ENCODE assay signal across 33 cellular contexts in the genomic region with DNA sequence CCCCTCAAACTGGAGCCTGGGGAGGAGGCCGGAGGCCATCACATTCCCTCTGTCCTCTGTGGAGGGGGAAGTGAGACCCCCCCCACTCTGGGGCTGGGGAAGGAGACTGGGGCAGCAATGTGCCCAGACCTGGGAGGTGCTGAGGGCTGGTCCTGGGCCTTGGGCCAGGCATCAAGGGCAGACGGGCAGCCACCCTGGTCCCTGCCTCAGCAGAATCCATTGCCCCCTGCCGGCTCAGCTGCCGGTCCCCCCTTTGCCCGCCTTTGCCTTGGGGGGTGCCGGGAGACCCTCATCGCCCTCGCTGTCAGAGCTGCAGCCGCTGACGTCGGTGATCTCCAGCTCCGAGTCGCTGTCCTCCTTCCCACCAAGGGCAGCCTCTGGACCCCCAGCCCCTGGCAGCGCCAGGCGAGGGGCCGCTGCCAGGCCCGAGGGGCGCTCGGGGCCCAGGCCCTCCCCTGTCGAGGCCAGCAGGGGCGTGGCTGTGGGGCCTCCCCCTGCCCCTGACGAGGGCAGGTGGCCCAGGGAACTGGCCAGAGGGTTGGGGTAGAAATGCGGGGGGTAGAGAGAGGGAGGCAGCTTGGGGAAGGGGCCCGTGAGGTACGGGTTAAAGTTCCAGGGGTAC. TPM values are rescaled to one million over a fixed set of nuclear protein-coding genes. Genes with fewer than 3 reads are reported as not detected.
"Had no signal": no experiment of that assay in that cellular context is flagged by ENCODE, and none has a peak within 500 bp of the region (broad histone marks: within the 10 kb centered on the region; RNA-seq: fewer than 3 reads in every experiment).

No MANE protein-coding gene starts in this region.

- FAIRE-seq: endothelial cell of umbilical vein, islet of Langerhans had no signal

- H3K36me3 ChIP-seq: ovary, uterus had no signal

- ATAC-seq: heart right ventricle; left cardiac atrium; left lung; naive thymus-derived CD8-positive, alpha-beta T cell; psoas muscle; stimulated activated naive CD8-positive, alpha-beta T cell treated with anti-CD3 and anti-CD28 coated beads, Interleukin-15, amount 100 ng/mL, for 72 hours; upper lobe of right lung had no signal

- H3K27ac ChIP-seq: colonic mucosa, esophagus squamous epithelium, heart right ventricle, left lung, ovary, psoas muscle, skin epidermis, spleen, suprapubic skin, transverse colon, upper lobe of right lung, uterus had no signal

- DNase-seq: colonic mucosa; effector memory CD4-positive, alpha-beta T cell; esophagus squamous epithelium; foreskin melanocyte; glutamatergic neuron; heart right ventricle; hippocampal formation; left cardiac atrium; mesendoderm; midbrain; nephron progenitor cell; occipital lobe; ovary; psoas muscle; spleen; stimulated activated CD4-positive, alpha-beta T cell treated with anti-CD3 and anti-CD28 coated beads, Interleukin-4, amount 100 ng/mL, for 4 hours; stimulated activated naive CD4-positive, alpha-beta T cell; stimulated activated naive CD8-positive, alpha-beta T cell treated with anti-CD3 and anti-CD28 coated beads, Interleukin-15, amount 100 ng/mL, for 72 hours; transverse colon; upper lobe of right lung; uterus had no signal

- H3K4me1 ChIP-seq: colonic mucosa, heart right ventricle, left lung, psoas muscle, upper lobe of right lung, uterus had no signal

- H3K9me3 Mint-ChIP-seq: dendritic cell treated with granulocyte-macrophage colony-stimulating factor and Interleukin-4, amounts not matched to agents 40 ng/mL and 50 ng/mL, for 4 days; naive thymus-derived CD8-positive, alpha-beta T cell; nephron progenitor cell; stimulated activated naive CD8-positive, alpha-beta T cell treated with anti-CD3 and anti-CD28 coated beads, Interleukin-15, amount 100 ng/mL, for 72 hours had no signal

- H3K4me3 ChIP-seq: colonic mucosa, esophagus squamous epithelium, heart right ventricle, left lung, ovary, psoas muscle, skin epidermis, spleen, suprapubic skin, transverse colon, upper lobe of right lung, uterus had no signal

- H3K4me3 Mint-ChIP-seq: dendritic cell treated with granulocyte-macrophage colony-stimulating factor and Interleukin-4, amounts not matched to agents 40 ng/mL and 50 ng/mL, for 4 days; nephron progenitor cell; stimulated activated naive CD8-positive, alpha-beta T cell treated with anti-CD3 and anti-CD28 coated beads, Interleukin-15, amount 100 ng/mL, for 72 hours had no signal

- H3K27me3 Mint-ChIP-seq: naive thymus-derived CD8-positive, alpha-beta T cell; stimulated activated naive CD8-positive, alpha-beta T cell treated with anti-CD3 and anti-CD28 coated beads, Interleukin-15, amount 100 ng/mL, for 72 hours had no signal

- H3K27ac Mint-ChIP-seq: dendritic cell treated with granulocyte-macrophage colony-stimulating factor and Interleukin-4, amounts not matched to agents 40 ng/mL and 50 ng/mL, for 4 days had no signal

- H3K9me3 ChIP-seq: colonic mucosa, esophagus squamous epithelium, heart right ventricle, left lung, ovary, psoas muscle, spleen, suprapubic skin, transverse colon, upper lobe of right lung, uterus had no signal

- H3K27me3 ChIP-seq: ovary had no signal

RNA-seq across cellular contexts. Expression of gene ERFL, which starts 20.1 kb away (rescaled TPM):
- total RNA-seq: endothelial cell of umbilical vein, epithelial cell of proximal tubule, esophagus squamous epithelium, kidney epithelial cell, lung microvascular endothelial cell, myocyte, occipital lobe, psoas muscle, renal cortical epithelial cell had no signal
- polyA plus RNA-seq: endothelial cell of umbilical vein; naive thymus-derived CD8-positive, alpha-beta T cell had no signal

RNA-seq across cellular contexts. Expression of gene CD79A, which starts 31.0 kb away (rescaled TPM):
- total RNA-seq: endothelial cell of umbilical vein, epithelial cell of proximal tubule, kidney epithelial cell, lung microvascular endothelial cell, occipital lobe had no signal
